In genomic region chr9:86246752-86247161, GRCh38 we compare ENCODE assay signal across 9 cellular contexts. TPM values are rescaled to one million over a fixed set of nuclear protein-coding genes. Genes with fewer than 3 reads are reported as not detected.
DNase-seq lines count a peak whose midpoint lies in the region; ATAC-seq and TF ChIP-seq lines count a peak whose summit lies in the region.
"Had no signal": no experiment of that assay in that cellular context is flagged by ENCODE, and none has a peak within 500 bp of the region (broad histone marks: within the 10 kb centered on the region; RNA-seq: fewer than 3 reads in every experiment).

No MANE protein-coding gene starts in this region.

- H3K4me2 ChIP-seq in DND-41 (ENCODE audit: insufficient read depth, low read length): peak overlapping the region; percentile 32; the same call in 1 of the 2 replicates

- H3K27ac ChIP-seq in DND-41 (ENCODE audit: low read length): no peak overlapping the region
- no peak overlapping the region for H3K27ac ChIP-seq in tibial artery
- no peak overlapping the region for H3K27ac ChIP-seq in stomach

- no peaks in the 10 kb centered on the region for H3K27me3 ChIP-seq in DND-41 (ENCODE audit: insufficient read depth, low read length, poor library complexity)
- H3K27me3 ChIP-seq in tibial artery: no peaks in the 10 kb centered on the region
- H3K27me3 ChIP-seq in stomach: no peaks in the 10 kb centered on the region

- no peaks in the 10 kb centered on the region for H4K20me1 ChIP-seq in DND-41 (ENCODE audit: insufficient read depth, low read length)

- no peaks in the 10 kb centered on the region for H3K36me3 ChIP-seq in DND-41 (ENCODE audit: insufficient read depth, low read length)
- no peaks in the 10 kb centered on the region for H3K36me3 ChIP-seq in tibial artery
- H3K36me3 ChIP-seq in stomach: no peaks in the 10 kb centered on the region

- DNase-seq in DND-41: peak; percentile 56
- DNase-seq in fibroblast of villous mesenchyme (ENCODE audit: low read depth): peak; percentile 38
- DNase-seq in COR-L47 (lab: John Stamatoyannopoulos, UW): no peak
- DNase-seq in amniotic stem cell (lab: John Stamatoyannopoulos, UW): no peak
- DNase-seq in tibial artery: no peak
- no peak for DNase-seq in stomach
- DNase-seq: naive B cell had no signal

- TF ChIP-seq CTCF in DND-41 (IDR thresholded peaks at IDR 0.05; ENCODE audit: borderline replicate concordance, extremely low read depth, low read length, poor library complexity, severe bottlenecking) (peak; percentile 58), fibroblast of villous mesenchyme (IDR thresholded peaks at IDR 0.05; ENCODE audit: insufficient read depth, low read depth, low read length) (peak; percentile 5), tibial artery (IDR thresholded peaks at IDR 0.05) (no peak), stomach (IDR thresholded peaks at IDR 0.05) (no peak)

- H3K79me2 ChIP-seq in DND-41 (ENCODE audit: insufficient read depth, low read length): no peaks in the 10 kb centered on the region

- H3K4me1 ChIP-seq in DND-41 (ENCODE audit: insufficient read depth, low read length): peaks cover 12% of the 10 kb centered on the region
- H3K4me1 ChIP-seq in tibial artery: peaks cover 0 to 3% (median 0%) of the 10 kb centered on the region in 4 donors
- H3K4me1 ChIP-seq in stomach: no peaks in the 10 kb centered on the region

- TF ChIP-seq POLR2A in stomach (IDR thresholded peaks at IDR 0.05): no peak

- H3K9ac ChIP-seq in DND-41 (ENCODE audit: low read depth, low read length): no peak overlapping the region

- H3K9me3 ChIP-seq in DND-41 (ENCODE audit: insufficient read depth, low read length, severe bottlenecking) (no peaks in the 10 kb centered on the region), tibial artery (no peaks in the 10 kb centered on the region), stomach (no peaks in the 10 kb centered on the region)

- H2AFZ ChIP-seq in DND-41 (ENCODE audit: low read depth, low read length): no peak overlapping the region

- 42 to 55% (median 49%) methylated on average over 6 of the region's 6 CpGs for WGBS in stomach, 5 donors

- intact Hi-C loops in tibial artery (cut with DNase I; ENCODE audit: low total_unique reads): no loop called here
- intact Hi-C loops in stomach (cut with DNase I; ENCODE audit: low total_unique reads): no loop called here

- peak; percentile 85 for ATAC-seq in DND-41 (ENCODE audit: insufficient read depth, low read depth)
- ATAC-seq in GM19467 (IDR thresholded peaks at IDR 0.05; ENCODE audit: unreplicated experiment): peak; percentile 93
- ATAC-seq in HG03442 (IDR thresholded peaks at IDR 0.05; ENCODE audit: unreplicated experiment): peak; percentile 81

- no peak for TF ChIP-seq EP300 in stomach (IDR thresholded peaks at IDR 0.05)

- no peak overlapping the region for H3K4me3 ChIP-seq in DND-41 (ENCODE audit: low read depth in 1 of 2, low read length in 2 of 2)
- H3K4me3 ChIP-seq in fibroblast of villous mesenchyme (ENCODE audit: low read depth, low read length): no peak overlapping the region
- H3K4me3 ChIP-seq in tibial artery: no peak overlapping the region
- no peak overlapping the region for H3K4me3 ChIP-seq in stomach

RNA-seq across cellular contexts. Expression of gene C9orf153, which starts 12.7 kb away (rescaled TPM):
- total RNA-seq in fibroblast of villous mesenchyme (0.32 TPM in 1 of 2 replicates, not detected in the other), stomach (under 1 TPM in 1 of 5 donors, not detected in 4; 0.92 TPM)
- not detected for polyA plus RNA-seq in stomach

RNA-seq across cellular contexts. Expression of gene ISCA1, which starts 35.6 kb away (rescaled TPM):
- 21.6 and 45.3 TPM in 2 replicates for total RNA-seq in fibroblast of villous mesenchyme
- 10 to 100 TPM in 4 of 5 donors, 1 to 10 TPM in 1; 5.8 to 80.4 (median 28.0) TPM for total RNA-seq in stomach
- polyA plus RNA-seq in stomach: 10 to 100 TPM; 19.0 to 45.2 (median 36.4) TPM

Comparison
In these comparisons a context has a peak if more than half of its experiments do, and no peak if none do; other contexts are left out.
1. DNase-seq: peak in DND-41 (single experiment) and fibroblast of villous mesenchyme (single experiment); none in COR-L47 (single experiment), amniotic stem cell (single experiment), tibial artery (0 of 2) and stomach (single experiment).
2. CTCF ChIP-seq: peak in DND-41 (single experiment) and fibroblast of villous mesenchyme (single experiment); none in tibial artery (0 of 2) and stomach (0 of 7).
3. Peak in every context shown above with its lines, with median percentiles within 50 percentile points of each other: ATAC-seq.